18 cellular contexts compared by ENCODE assay signal in the genomic region with DNA sequence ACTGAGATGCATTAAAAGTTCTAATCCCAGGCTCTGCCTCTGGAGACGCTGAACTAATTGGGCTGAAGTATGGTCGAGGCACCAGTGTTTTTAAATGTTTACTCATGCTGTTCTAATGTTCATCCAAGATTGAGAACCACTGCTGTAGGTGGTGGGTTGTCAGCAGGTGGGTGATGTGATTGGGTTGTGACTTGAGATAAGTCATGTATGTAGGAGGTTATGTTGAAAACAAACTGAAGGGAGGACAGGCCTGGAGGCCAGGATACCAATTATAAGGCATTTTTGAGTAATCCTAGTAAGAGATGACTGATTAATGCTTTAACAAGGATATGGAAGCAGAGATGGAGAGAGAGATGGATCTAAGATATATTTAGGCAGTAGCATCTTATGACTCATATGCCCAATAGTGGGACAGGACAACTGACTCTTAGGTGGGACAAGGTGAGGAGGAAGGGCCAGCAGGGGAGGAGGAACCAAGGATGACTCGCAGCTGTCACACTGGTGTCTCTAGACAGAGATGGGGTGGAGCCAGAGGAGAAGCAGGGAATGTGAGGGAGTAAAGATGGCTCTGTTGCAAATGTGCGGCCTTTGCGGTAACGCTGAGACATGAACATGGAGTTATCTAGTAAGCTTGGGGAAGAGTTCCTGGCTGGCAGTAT. TPM values are rescaled to one million over a fixed set of nuclear protein-coding genes. Genes with fewer than 3 reads are reported as not detected.
DNase-seq lines count a peak whose midpoint lies in the region; ATAC-seq and TF ChIP-seq lines count a peak whose summit lies in the region.
"Had no signal": no experiment of that assay in that cellular context is flagged by ENCODE, and none has a peak within 500 bp of the region (broad histone marks: within the 10 kb centered on the region; RNA-seq: fewer than 3 reads in every experiment).

No MANE protein-coding gene starts in this region.

- no peak overlapping the region for H3K4me3 Mint-ChIP-seq in activated CD4-positive, alpha-beta T cell treated with anti-CD3 and anti-CD28 coated beads for 36 hours
- H3K4me3 Mint-ChIP-seq in Caco-2 (ENCODE audit: unreplicated experiment) (no peak overlapping the region), memory B cell (no peak overlapping the region)
- H3K4me3 Mint-ChIP-seq in CD8-positive, alpha-beta memory T cell: no peak overlapping the region
- H3K4me3 Mint-ChIP-seq: B cell had no signal

- peak overlapping the region; percentile 0 for H3K27ac Mint-ChIP-seq in activated CD4-positive, alpha-beta T cell treated with anti-CD3 and anti-CD28 coated beads for 36 hours
- H3K27ac Mint-ChIP-seq in Caco-2 (ENCODE audit: unreplicated experiment): peak overlapping the region; percentile 90
- peak overlapping the region; percentile 12 for H3K27ac Mint-ChIP-seq in memory B cell
- peak overlapping the region in 2 of 8 donors; percentile 4 to 10 for H3K27ac Mint-ChIP-seq in CD8-positive, alpha-beta memory T cell
- H3K27ac Mint-ChIP-seq: B cell had no signal

- H3K9me3 ChIP-seq in Caco-2: no peaks in the 10 kb centered on the region
- no peaks in the 10 kb centered on the region for H3K9me3 ChIP-seq in CD8-positive, alpha-beta memory T cell (ENCODE audit: low read length)

- H3K36me3 ChIP-seq in Caco-2 (ENCODE audit: control insufficient read depth, insufficient read depth, low read length): peaks cover 10% of the 10 kb centered on the region
- peaks cover 35% of the 10 kb centered on the region for H3K36me3 ChIP-seq in CD8-positive, alpha-beta memory T cell (ENCODE audit: insufficient read depth, low read length)

- no peak for DNase-seq in activated CD4-positive, alpha-beta T cell treated with anti-CD3 and anti-CD28 coated beads for 36 hours
- no peak for DNase-seq in activated CD4-positive, alpha-beta T cell treated with anti-CD3 and anti-CD28 coated beads for 4 hours
- DNase-seq in Caco-2: no peak
- DNase-seq in NB4 (ENCODE audit: low read depth): peak; percentile 6
- no peak for DNase-seq in memory B cell (ENCODE audit: low spot score in 2 of 2)
- no peak for DNase-seq in CD8-positive, alpha-beta memory T cell
- no peak for DNase-seq in Right ventricle myocardium inferior (ENCODE audit: missing footprints)
- DNase-seq: COR-L47, DMS153, GDM1, NCI-H1694 treated with DMSO at 0.1 percent for 48 hours, NCI-H510A, NCI-H748 treated with DMSO at 0.1 percent for 48 hours, OCI-M1 had no signal

- no TSS peak for BruUV-seq in Caco-2 (replicated peaks; lab: Mats Ljungman, UMichigan)

- no peak for TF ChIP-seq CTCF in Caco-2 (IDR thresholded peaks at IDR 0.05; ENCODE audit: insufficient read depth in 1 of 2, low read depth in 1 of 2, low read length in 1 of 2, severe bottlenecking in 1 of 2, unreplicated experiment in 1 of 2)
- TF ChIP-seq CTCF in NB4 (IDR thresholded peaks at IDR 0.05; ENCODE audit: low read depth, low read length): no peak

- no peak overlapping the region for H3K27ac ChIP-seq in CD8-positive, alpha-beta memory T cell (ENCODE audit: low read depth, low read length)
- H3K27ac ChIP-seq: 22Rv1, HL-60 had no signal

- TF ChIP-seq POLR2A in NB4 (IDR thresholded peaks at IDR 0.05; ENCODE audit: extremely low read depth, insufficient read length): no peak

- H3K4me1 Mint-ChIP-seq in activated CD4-positive, alpha-beta T cell treated with anti-CD3 and anti-CD28 coated beads for 36 hours: peaks cover 4% of the 10 kb centered on the region
- H3K4me1 Mint-ChIP-seq in Caco-2 (ENCODE audit: low read depth, unreplicated experiment): peaks cover 30% of the 10 kb centered on the region
- no peaks in the 10 kb centered on the region for H3K4me1 Mint-ChIP-seq in memory B cell
- H3K4me1 Mint-ChIP-seq in CD8-positive, alpha-beta memory T cell: peaks cover 4 to 17% (median 10%) of the 10 kb centered on the region in 3 donors
- H3K4me1 Mint-ChIP-seq: B cell had no signal

- POLR2A ChIA-PET in activated CD4-positive, alpha-beta T cell treated with anti-CD3 and anti-CD28 coated beads for 36 hours (lab: Charles Lee): no interaction called here
- POLR2A ChIA-PET in Caco-2 (lab: Charles Lee): no interaction called here
- POLR2A ChIA-PET in CD8-positive, alpha-beta memory T cell (lab: Charles Lee): no interaction called here

- H3K9me3 Mint-ChIP-seq in activated CD4-positive, alpha-beta T cell treated with anti-CD3 and anti-CD28 coated beads for 36 hours (ENCODE audit: low read depth): no peaks in the 10 kb centered on the region
- H3K9me3 Mint-ChIP-seq in Caco-2 (ENCODE audit: unreplicated experiment) (no peaks in the 10 kb centered on the region), memory B cell (no peaks in the 10 kb centered on the region)
- no peaks in the 10 kb centered on the region for H3K9me3 Mint-ChIP-seq in CD8-positive, alpha-beta memory T cell

- no peaks in the 10 kb centered on the region for H3K27me3 Mint-ChIP-seq in activated CD4-positive, alpha-beta T cell treated with anti-CD3 and anti-CD28 coated beads for 36 hours
- H3K27me3 Mint-ChIP-seq in Caco-2 (ENCODE audit: insufficient read depth, unreplicated experiment) (no peaks in the 10 kb centered on the region), memory B cell (no peaks in the 10 kb centered on the region)
- H3K27me3 Mint-ChIP-seq in CD8-positive, alpha-beta memory T cell: no peaks in the 10 kb centered on the region
- H3K27me3 Mint-ChIP-seq: B cell had no signal

- peak; percentile 12 for ATAC-seq in activated CD4-positive, alpha-beta T cell treated with anti-CD3 and anti-CD28 coated beads for 36 hours
- ATAC-seq in memory B cell (ENCODE audit: low read depth) (no peak), Right ventricle myocardium inferior (no peak), HG02981 (IDR thresholded peaks at IDR 0.05; ENCODE audit: unreplicated experiment) (no peak)

- H3K27me3 ChIP-seq in Caco-2 (replicated peaks; ENCODE audit: control insufficient read depth, insufficient read depth, low read length): no peaks in the 10 kb centered on the region
- H3K27me3 ChIP-seq in CD8-positive, alpha-beta memory T cell (ENCODE audit: insufficient read depth, low read length, poor library complexity, severe bottlenecking): no peaks in the 10 kb centered on the region

- no peak overlapping the region for H3K4me3 ChIP-seq in Caco-2 (ENCODE audit: low read depth, low read length)
- H3K4me3 ChIP-seq in NB4 (ENCODE audit: low read depth, low read length): no peak overlapping the region
- no peak overlapping the region for H3K4me3 ChIP-seq in CD8-positive, alpha-beta memory T cell (ENCODE audit: low read length)

- peaks cover 22% of the 10 kb centered on the region for H3K36me3 Mint-ChIP-seq in activated CD4-positive, alpha-beta T cell treated with anti-CD3 and anti-CD28 coated beads for 36 hours (ENCODE audit: low read depth)
- H3K36me3 Mint-ChIP-seq in Caco-2 (ENCODE audit: insufficient read depth, unreplicated experiment) (peaks cover 64% of the 10 kb centered on the region), memory B cell (peaks cover 24% of the 10 kb centered on the region)
- H3K36me3 Mint-ChIP-seq in CD8-positive, alpha-beta memory T cell: peaks cover 13 to 76% (median 15%) of the 10 kb centered on the region in 3 donors

- peaks cover 49% of the 10 kb centered on the region for H3K4me1 ChIP-seq in Caco-2
- no peaks in the 10 kb centered on the region for H3K4me1 ChIP-seq in CD8-positive, alpha-beta memory T cell (ENCODE audit: insufficient read depth, low read length)

- CTCF ChIA-PET in activated CD4-positive, alpha-beta T cell treated with anti-CD3 and anti-CD28 coated beads for 36 hours (lab: Charles Lee): no interaction called here
- CTCF ChIA-PET in Caco-2 (lab: Charles Lee): no interaction called here
- CTCF ChIA-PET in CD8-positive, alpha-beta memory T cell (lab: Charles Lee): no interaction called here

- intact Hi-C loops in activated CD4-positive, alpha-beta T cell treated with anti-CD3 and anti-CD28 coated beads for 36 hours (cut with DNase I, micrococcal nuclease): no loop called here
- intact Hi-C loops in Caco-2 (cut with micrococcal nuclease; ENCODE audit: unreplicated experiment) (no loop called here), Right ventricle myocardium inferior (cut with DNase I) (no loop called here)

RNA-seq across cellular contexts. Expression of a gene that starts 29.3 kb away (rescaled TPM):
- 10 to 100 TPM; 22.1 to 24.0 TPM for total RNA-seq in activated CD4-positive, alpha-beta T cell treated with anti-CD3 and anti-CD28 coated beads for 36 hours
- total RNA-seq in Caco-2 (2022) (98.9 and 111 TPM in 2 replicates), Right ventricle myocardium inferior (131 TPM)
- 10 to 100 TPM; 32.2 to 34.9 TPM for total RNA-seq in CD8-positive, alpha-beta memory T cell
- polyA plus RNA-seq in CD8-positive, alpha-beta memory T cell: 24.4 TPM

RNA-seq across cellular contexts. Expression of a gene that starts 42.6 kb away (rescaled TPM):
- total RNA-seq in activated CD4-positive, alpha-beta T cell treated with anti-CD3 and anti-CD28 coated beads for 36 hours: 1 to 10 TPM; 7.9 to 8.4 TPM
- 11.3 and 11.5 TPM in 2 replicates for total RNA-seq in Caco-2 (2022)
- total RNA-seq in CD8-positive, alpha-beta memory T cell: 1 to 10 TPM; 4.4 to 4.9 TPM
- polyA plus RNA-seq in CD8-positive, alpha-beta memory T cell: 2.1 TPM
- total RNA-seq in Right ventricle myocardium inferior: 2.3 TPM
